ENCODE assay signal across 15 cellular contexts in genomic region chr3:167148121-167148520, GRCh38.
"Had no signal": no experiment of that assay in that cellular context is flagged by ENCODE, and none has a peak within 500 bp of the region (broad histone marks: within the 10 kb centered on the region; RNA-seq: fewer than 3 reads in every experiment).

No MANE protein-coding gene starts in this region.

- FAIRE-seq: TTC549 had no signal

- H3K4me3 ChIP-seq: esophagus squamous epithelium, heart right ventricle, lower lobe of right lung had no signal

- DNase-seq: activated B cell treated with CpG ODN at 0.5 μM for 24 hours; activated CD4-positive, alpha-beta T cell treated with anti-CD3 and anti-CD28 coated beads, Interleukin-2, amount 10 ng/mL, durations not matched to agents 24 days and 14 days; aorta; cortex of kidney; effector CD4-positive, alpha-beta T cell; esophagus squamous epithelium; foreskin keratinocyte; heart right ventricle; left colon; lower lobe of right lung; nephron progenitor cell; T-helper 2 cell had no signal

- H3K4me1 ChIP-seq: esophagus squamous epithelium, foreskin keratinocyte, heart right ventricle, lower lobe of right lung had no signal

- H3K36me3 ChIP-seq: esophagus squamous epithelium, heart right ventricle, lower lobe of right lung had no signal

- H3K27me3 ChIP-seq: esophagus squamous epithelium, foreskin keratinocyte, heart right ventricle had no signal

- H3K36me3 Mint-ChIP-seq: mesothelial cell of epicardium had no signal

- H3K27ac Mint-ChIP-seq: activated B cell treated with CpG ODN at 0.5 μM for 24 hours; activated CD4-positive, alpha-beta T cell treated with anti-CD3 and anti-CD28 coated beads, Interleukin-2, amount 10 ng/mL, durations not matched to agents 24 days and 14 days; activated T-helper 1 cell treated with anti-CD3 and anti-CD28 coated beads, Interleukin-12 subunit alpha, Interleukin-12 subunit beta, Interleukin-2, Interleukin-4 antibody, amounts not matched to agents 30 ng/mL and 10 ng/mL and 1 ng/mL, durations not matched to agents 14 hours and 24 hours and 36 hours; mesothelial cell of epicardium; nephron progenitor cell had no signal

- H3K27me3 Mint-ChIP-seq: activated B cell treated with CpG ODN at 0.5 μM for 24 hours; activated CD4-positive, alpha-beta T cell treated with anti-CD3 and anti-CD28 coated beads, Interleukin-2, amount 10 ng/mL, durations not matched to agents 24 days and 14 days had no signal

- H3K4me3 Mint-ChIP-seq: activated B cell treated with CpG ODN at 0.5 μM for 24 hours; activated CD4-positive, alpha-beta T cell treated with anti-CD3 and anti-CD28 coated beads, Interleukin-2, amount 10 ng/mL, durations not matched to agents 24 days and 14 days; activated T-helper 1 cell treated with anti-CD3 and anti-CD28 coated beads, Interleukin-12 subunit alpha, Interleukin-12 subunit beta, Interleukin-2, Interleukin-4 antibody, amounts not matched to agents 30 ng/mL and 10 ng/mL and 1 ng/mL, durations not matched to agents 14 hours and 24 hours and 36 hours; mesothelial cell of epicardium; nephron progenitor cell had no signal

- H3K4me1 Mint-ChIP-seq: activated B cell treated with CpG ODN at 0.5 μM for 24 hours; activated CD4-positive, alpha-beta T cell treated with anti-CD3 and anti-CD28 coated beads, Interleukin-2, amount 10 ng/mL, durations not matched to agents 24 days and 14 days; nephron progenitor cell had no signal

- H3K9me3 Mint-ChIP-seq: activated B cell treated with CpG ODN at 0.5 μM for 24 hours; activated CD4-positive, alpha-beta T cell treated with anti-CD3 and anti-CD28 coated beads, Interleukin-2, amount 10 ng/mL, durations not matched to agents 24 days and 14 days; mesothelial cell of epicardium; nephron progenitor cell had no signal

- H3K9me3 ChIP-seq: esophagus squamous epithelium, heart right ventricle, lower lobe of right lung had no signal

- H3K27ac ChIP-seq: esophagus squamous epithelium, foreskin keratinocyte, heart right ventricle, lower lobe of right lung had no signal
